Comparison of ENCODE assay signal across 8 cellular contexts in genomic region chrX:53440101-53440500, GRCh38. TPM values are rescaled to one million over a fixed set of nuclear protein-coding genes. Genes with fewer than 3 reads are reported as not detected.
A peak's percentile ranks its signal among the peaks of the same experiment; 100 is the strongest.
DNase-seq lines count a peak whose midpoint lies in the region; ATAC-seq and TF ChIP-seq lines count a peak whose summit lies in the region.

No MANE protein-coding gene starts in this region.

- no peaks in the 10 kb centered on the region for H3K27me3 Mint-ChIP-seq in dendritic cell treated with granulocyte-macrophage colony-stimulating factor and Interleukin-4, amounts not matched to agents 40 ng/mL and 50 ng/mL, for 4 days

- H3K36me3 ChIP-seq in osteoblast (ENCODE audit: insufficient read depth, low read length): no peaks in the 10 kb centered on the region

- H3K4me2 ChIP-seq in osteoblast (ENCODE audit: insufficient read depth, low read length): peak overlapping the region; percentile 91

- H3K27ac ChIP-seq in osteoblast (ENCODE audit: low read depth, low read length): peak overlapping the region; percentile 51

- TF ChIP-seq CTCF in osteoblast (IDR thresholded peaks at IDR 0.05; ENCODE audit: extremely low read depth, low read depth, low read length): no peak

- H3K4me3 Mint-ChIP-seq in dendritic cell treated with granulocyte-macrophage colony-stimulating factor and Interleukin-4, amounts not matched to agents 40 ng/mL and 50 ng/mL, for 4 days: peak overlapping the region; percentile 81

- H3K27me3 ChIP-seq in osteoblast (ENCODE audit: insufficient read depth, low read length): peaks cover 25% of the 10 kb centered on the region

- H2AFZ ChIP-seq in osteoblast (ENCODE audit: low read length): peak overlapping the region; percentile 86

- H3K79me2 ChIP-seq in osteoblast (ENCODE audit: insufficient read depth, low read length): no peaks in the 10 kb centered on the region

- intact Hi-C loops in dendritic cell treated with granulocyte-macrophage colony-stimulating factor and Interleukin-4, amounts not matched to agents 40 ng/mL and 50 ng/mL, for 4 days (cut with micrococcal nuclease): loop anchor here (5.0 to 10.0 kb wide), 2 partner anchors 128 to 155 kb away; partner anchors contain the start of gene IQSEC2

- ATAC-seq in GM19395 (IDR thresholded peaks at IDR 0.05; ENCODE audit: unreplicated experiment) (no peak), GM21619 (IDR thresholded peaks at IDR 0.05; ENCODE audit: unreplicated experiment) (no peak)

- H3K9me3 Mint-ChIP-seq in dendritic cell treated with granulocyte-macrophage colony-stimulating factor and Interleukin-4, amounts not matched to agents 40 ng/mL and 50 ng/mL, for 4 days: no peaks in the 10 kb centered on the region

- no peaks in the 10 kb centered on the region for H3K36me3 Mint-ChIP-seq in dendritic cell treated with granulocyte-macrophage colony-stimulating factor and Interleukin-4, amounts not matched to agents 40 ng/mL and 50 ng/mL, for 4 days (ENCODE audit: low read depth)

- H3K4me1 Mint-ChIP-seq in dendritic cell treated with granulocyte-macrophage colony-stimulating factor and Interleukin-4, amounts not matched to agents 40 ng/mL and 50 ng/mL, for 4 days (ENCODE audit: low read depth): peaks cover 49% of the 10 kb centered on the region

- DNase-seq in DMS53 treated with DMSO at 0.1 percent for 48 hours (lab: John Stamatoyannopoulos, UW; ENCODE audit: unreplicated experiment) (peak; percentile 78), NCI-H2171 treated with DMSO at 0.1 percent for 48 hours (lab: John Stamatoyannopoulos, UW) (peak; percentile 80), osteoblast (ENCODE audit: insufficient read length, low spot score, missing footprints) (peak; percentile 60), SKM-1 (lab: John Stamatoyannopoulos, UW; ENCODE audit: unreplicated experiment) (no peak)
- no peak for DNase-seq in activated naive CD4-positive, alpha-beta T cell (lab: John Stamatoyannopoulos, UW)

- peak overlapping the region; percentile 87 for H3K27ac Mint-ChIP-seq in dendritic cell treated with granulocyte-macrophage colony-stimulating factor and Interleukin-4, amounts not matched to agents 40 ng/mL and 50 ng/mL, for 4 days

- H3K9me3 ChIP-seq in osteoblast (ENCODE audit: low read depth, low read length): no peaks in the 10 kb centered on the region

- H4K20me1 ChIP-seq in osteoblast (ENCODE audit: insufficient read depth, low read length): no peaks in the 10 kb centered on the region

- H3K4me3 ChIP-seq in osteoblast (ENCODE audit: insufficient read depth, low read length): peak overlapping the region; percentile 69

- H3K4me1 ChIP-seq in osteoblast (ENCODE audit: insufficient read depth, low read length): peaks cover 20% of the 10 kb centered on the region

RNA-seq across cellular contexts. Expression of gene HSD17B10, which starts 5.9 kb away (rescaled TPM):
- 41.5 and 48.5 TPM in 2 replicates for total RNA-seq in osteoblast

RNA-seq across cellular contexts. Expression of gene RIBC1, which starts 17.4 kb away (rescaled TPM):
- 0.29 and 0.72 TPM in 2 replicates for total RNA-seq in osteoblast

RNA-seq across cellular contexts. Expression of gene SMC1A, which starts 17.6 kb away (rescaled TPM):
- total RNA-seq in osteoblast: 14.4 and 14.8 TPM in 2 replicates

Comparison
In these comparisons a context has a peak if more than half of its experiments do, and no peak if none do; other contexts are left out.
1. DNase-seq: peak in DMS53 treated with DMSO at 0.1 percent for 48 hours (single experiment), NCI-H2171 treated with DMSO at 0.1 percent for 48 hours (single experiment) and osteoblast (single experiment); none in SKM-1 (single experiment) and activated naive CD4-positive, alpha-beta T cell (0 of 4).